1 cellular context compared by ENCODE assay signal in the genomic region with DNA sequence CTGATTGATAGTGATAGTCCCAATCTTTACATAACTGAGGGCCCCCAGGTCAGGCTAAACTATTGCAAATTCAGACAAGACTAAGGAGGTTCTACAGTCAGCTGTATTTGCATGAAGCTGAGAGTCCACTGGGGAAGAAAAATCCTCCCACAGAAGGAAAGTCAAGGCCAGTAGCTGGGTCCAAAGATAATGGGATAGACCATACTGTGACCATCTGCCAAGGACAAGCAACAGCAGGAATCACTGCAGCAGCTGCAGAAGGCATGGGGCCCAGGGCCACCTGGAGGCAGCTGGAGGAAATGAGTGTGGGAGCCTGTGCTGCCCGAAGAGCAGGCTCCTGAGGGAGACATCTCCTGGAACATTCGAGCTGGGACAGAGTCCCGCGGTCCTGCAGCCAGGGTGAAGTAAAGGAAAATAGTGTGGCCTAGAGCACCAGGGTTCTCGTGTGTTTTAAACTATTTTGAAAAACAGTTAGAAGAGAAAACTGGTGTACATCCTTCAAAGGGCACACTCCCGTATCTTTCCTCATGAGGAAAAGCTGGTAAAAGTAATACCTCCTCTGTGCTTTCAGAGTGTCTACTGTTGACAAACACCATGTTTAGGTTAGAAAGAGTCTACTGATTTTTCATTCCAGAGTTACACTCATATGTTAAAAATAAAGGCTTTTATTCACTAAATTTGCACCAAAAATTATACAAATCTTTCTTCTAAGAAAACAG.
A peak's percentile ranks its signal among the peaks of the same experiment; 100 is the strongest.
TF ChIP-seq lines count a peak whose summit lies in the region.

No MANE protein-coding gene starts in this region.

TF ChIP-seq in HepG2, 621 proteins besides CTCF, POLR2A, EP300 and RAD21 (continued from another document and continues in another):
- no peak for TF ChIP-seq ZNF776 (CRISPR knock-in tag; IDR thresholded peaks at IDR 0.05)
- no peak for TF ChIP-seq TEF (CRISPR knock-in tag; IDR thresholded peaks at IDR 0.05)
- TF ChIP-seq FIP1L1 (IDR thresholded peaks at IDR 0.05; ENCODE audit: borderline replicate concordance, insufficient read depth, low read depth, low read length): no peak
- no peak for TF ChIP-seq BRCA1 (CRISPR knock-in tag; IDR thresholded peaks at IDR 0.05)
- TF ChIP-seq, protein P1, sequence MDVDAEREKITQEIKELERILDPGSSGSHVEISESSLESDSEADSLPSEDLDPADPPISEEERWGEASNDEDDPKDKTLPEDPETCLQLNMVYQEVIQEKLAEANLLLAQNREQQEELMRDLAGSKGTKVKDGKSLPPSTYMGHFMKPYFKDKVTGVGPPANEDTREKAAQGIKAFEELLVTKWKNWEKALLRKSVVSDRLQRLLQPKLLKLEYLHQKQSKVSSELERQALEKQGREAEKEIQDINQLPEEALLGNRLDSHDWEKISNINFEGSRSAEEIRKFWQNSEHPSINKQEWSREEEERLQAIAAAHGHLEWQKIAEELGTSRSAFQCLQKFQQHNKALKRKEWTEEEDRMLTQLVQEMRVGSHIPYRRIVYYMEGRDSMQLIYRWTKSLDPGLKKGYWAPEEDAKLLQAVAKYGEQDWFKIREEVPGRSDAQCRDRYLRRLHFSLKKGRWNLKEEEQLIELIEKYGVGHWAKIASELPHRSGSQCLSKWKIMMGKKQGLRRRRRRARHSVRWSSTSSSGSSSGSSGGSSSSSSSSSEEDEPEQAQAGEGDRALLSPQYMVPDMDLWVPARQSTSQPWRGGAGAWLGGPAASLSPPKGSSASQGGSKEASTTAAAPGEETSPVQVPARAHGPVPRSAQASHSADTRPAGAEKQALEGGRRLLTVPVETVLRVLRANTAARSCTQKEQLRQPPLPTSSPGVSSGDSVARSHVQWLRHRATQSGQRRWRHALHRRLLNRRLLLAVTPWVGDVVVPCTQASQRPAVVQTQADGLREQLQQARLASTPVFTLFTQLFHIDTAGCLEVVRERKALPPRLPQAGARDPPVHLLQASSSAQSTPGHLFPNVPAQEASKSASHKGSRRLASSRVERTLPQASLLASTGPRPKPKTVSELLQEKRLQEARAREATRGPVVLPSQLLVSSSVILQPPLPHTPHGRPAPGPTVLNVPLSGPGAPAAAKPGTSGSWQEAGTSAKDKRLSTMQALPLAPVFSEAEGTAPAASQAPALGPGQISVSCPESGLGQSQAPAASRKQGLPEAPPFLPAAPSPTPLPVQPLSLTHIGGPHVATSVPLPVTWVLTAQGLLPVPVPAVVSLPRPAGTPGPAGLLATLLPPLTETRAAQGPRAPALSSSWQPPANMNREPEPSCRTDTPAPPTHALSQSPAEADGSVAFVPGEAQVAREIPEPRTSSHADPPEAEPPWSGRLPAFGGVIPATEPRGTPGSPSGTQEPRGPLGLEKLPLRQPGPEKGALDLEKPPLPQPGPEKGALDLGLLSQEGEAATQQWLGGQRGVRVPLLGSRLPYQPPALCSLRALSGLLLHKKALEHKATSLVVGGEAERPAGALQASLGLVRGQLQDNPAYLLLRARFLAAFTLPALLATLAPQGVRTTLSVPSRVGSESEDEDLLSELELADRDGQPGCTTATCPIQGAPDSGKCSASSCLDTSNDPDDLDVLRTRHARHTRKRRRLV (CRISPR knock-in tag; IDR thresholded peaks at IDR 0.05): no peak
- no peak for TF ChIP-seq ZBTB43 (CRISPR knock-in tag; conservative IDR thresholded peaks at IDR 0.05)
- TF ChIP-seq ZBTB3 (CRISPR knock-in tag; IDR thresholded peaks at IDR 0.05; ENCODE audit: borderline replicate concordance, low read depth): no peak
- no peak for TF ChIP-seq SKI (IDR thresholded peaks at IDR 0.05; ENCODE audit: partially characterized antibody)
- peak; percentile 91; the same call in 1 of the 2 replicates for TF ChIP-seq ZNF292 (CRISPR knock-in tag; IDR thresholded peaks at IDR 0.05; ENCODE audit: borderline replicate concordance, low read depth)
- TF ChIP-seq FOXC1 (CRISPR knock-in tag; IDR thresholded peaks at IDR 0.05; ENCODE audit: borderline replicate concordance): peak; percentile 79; the same call in 1 of the 2 replicates
- peak; percentile 98 for TF ChIP-seq SALL1 (CRISPR knock-in tag; IDR thresholded peaks at IDR 0.05)
- TF ChIP-seq NFKBIZ (CRISPR knock-in tag; IDR thresholded peaks at IDR 0.05): 0 out of 2 replicates have a peak, but pooled peaks have one; percentile 66
- peak in 1 of 2 experiments; percentile 67; a peak in 1 of 4 replicates for TF ChIP-seq KLF16 (CRISPR knock-in tag; IDR thresholded peaks at IDR 0.05)
- TF ChIP-seq PCBP2 (optimal IDR thresholded peaks at IDR 0.05; ENCODE audit: low read depth, low read length, poor library complexity, severe bottlenecking): no peak
- no peak for TF ChIP-seq SNAPC2 (CRISPR knock-in tag; IDR thresholded peaks at IDR 0.05)
- peak; percentile 71; the same call in 1 of the 2 replicates for TF ChIP-seq ZNF619 (CRISPR knock-in tag; IDR thresholded peaks at IDR 0.05)
- TF ChIP-seq ZFP91 (CRISPR knock-in tag; IDR thresholded peaks at IDR 0.05; ENCODE audit: borderline replicate concordance): peak; percentile 71; the same call in 1 of the 2 replicates
- TF ChIP-seq RFXANK (CRISPR knock-in tag; IDR thresholded peaks at IDR 0.05): no peak
- no peak for TF ChIP-seq MAFG (CRISPR knock-in tag; IDR thresholded peaks at IDR 0.05)
- peak; percentile 56; the same call in 1 of the 2 replicates for TF ChIP-seq ZNF710 (CRISPR knock-in tag; IDR thresholded peaks at IDR 0.05; ENCODE audit: borderline replicate concordance)
- no peak for TF ChIP-seq MTA3 (CRISPR knock-in tag; IDR thresholded peaks at IDR 0.05)
- no peak; the same call in 1 of the 2 replicates for TF ChIP-seq ZNF431 (CRISPR knock-in tag; IDR thresholded peaks at IDR 0.05; ENCODE audit: borderline replicate concordance, low read depth)
- no peak for TF ChIP-seq ZFP37 (CRISPR knock-in tag; IDR thresholded peaks at IDR 0.05; ENCODE audit: borderline replicate concordance)
- no peak for TF ChIP-seq HES4 (CRISPR knock-in tag; IDR thresholded peaks at IDR 0.05; ENCODE audit: borderline replicate concordance)
- TF ChIP-seq CCDC6 (CRISPR knock-in tag; IDR thresholded peaks at IDR 0.05): peak; percentile 64; the same call in 1 of the 2 replicates
- peak; percentile 53; the same call in 1 of the 2 replicates for TF ChIP-seq ZNF12 (CRISPR knock-in tag; IDR thresholded peaks at IDR 0.05)
- TF ChIP-seq CEBPG (CRISPR knock-in tag; IDR thresholded peaks at IDR 0.05): peak; percentile 51; the same call in 1 of the 2 replicates
- TF ChIP-seq ZNF660 (CRISPR knock-in tag; IDR thresholded peaks at IDR 0.05; ENCODE audit: borderline replicate concordance, low read depth): no peak
- no peak for TF ChIP-seq ZC3H4 (CRISPR knock-in tag; IDR thresholded peaks at IDR 0.05; ENCODE audit: borderline replicate concordance)
- TF ChIP-seq SMAD3 (CRISPR knock-in tag; IDR thresholded peaks at IDR 0.05): peak; percentile 83; the same call in 1 of the 2 replicates
- peak; percentile 64; the same call in 1 of the 2 replicates for TF ChIP-seq ZSCAN22 (CRISPR knock-in tag; IDR thresholded peaks at IDR 0.05)
- TF ChIP-seq EED (CRISPR knock-in tag; IDR thresholded peaks at IDR 0.05): no peak
- TF ChIP-seq FOSL1 (CRISPR knock-in tag; IDR thresholded peaks at IDR 0.05; ENCODE audit: borderline replicate concordance): no peak
- TF ChIP-seq SP5 (CRISPR knock-in tag; IDR thresholded peaks at IDR 0.05; ENCODE audit: borderline replicate concordance, low read depth): peak; percentile 22; the same call in 1 of the 2 replicates
- peak; percentile 13; the same call in 1 of the 2 replicates for TF ChIP-seq ZNF652 (CRISPR knock-in tag; IDR thresholded peaks at IDR 0.05; ENCODE audit: borderline replicate concordance, low read depth)
- TF ChIP-seq ZNF761 (CRISPR knock-in tag; conservative IDR thresholded peaks at IDR 0.05): no peak
- no peak for TF ChIP-seq GPN1 (CRISPR knock-in tag; IDR thresholded peaks at IDR 0.05; ENCODE audit: borderline replicate concordance)
- TF ChIP-seq KDM1A (CRISPR knock-in tag; IDR thresholded peaks at IDR 0.05): no peak
- TF ChIP-seq ZNF83 (CRISPR knock-in tag; IDR thresholded peaks at IDR 0.05; ENCODE audit: borderline replicate concordance): no peak
- no peak for TF ChIP-seq REL (CRISPR knock-in tag; conservative IDR thresholded peaks at IDR 0.05)
- TF ChIP-seq ZNF557 (CRISPR knock-in tag; IDR thresholded peaks at IDR 0.05): no peak
- 0 out of 2 replicates have a peak, but pooled peaks have one; percentile 59 for TF ChIP-seq MXD3 (CRISPR knock-in tag; IDR thresholded peaks at IDR 0.05)
- 0 out of 2 replicates have a peak, but pooled peaks have one; percentile 13 for TF ChIP-seq ZNF263 (CRISPR knock-in tag; IDR thresholded peaks at IDR 0.05)
- TF ChIP-seq ZNF800 (CRISPR knock-in tag; IDR thresholded peaks at IDR 0.05): no peak
- TF ChIP-seq, protein P2, sequence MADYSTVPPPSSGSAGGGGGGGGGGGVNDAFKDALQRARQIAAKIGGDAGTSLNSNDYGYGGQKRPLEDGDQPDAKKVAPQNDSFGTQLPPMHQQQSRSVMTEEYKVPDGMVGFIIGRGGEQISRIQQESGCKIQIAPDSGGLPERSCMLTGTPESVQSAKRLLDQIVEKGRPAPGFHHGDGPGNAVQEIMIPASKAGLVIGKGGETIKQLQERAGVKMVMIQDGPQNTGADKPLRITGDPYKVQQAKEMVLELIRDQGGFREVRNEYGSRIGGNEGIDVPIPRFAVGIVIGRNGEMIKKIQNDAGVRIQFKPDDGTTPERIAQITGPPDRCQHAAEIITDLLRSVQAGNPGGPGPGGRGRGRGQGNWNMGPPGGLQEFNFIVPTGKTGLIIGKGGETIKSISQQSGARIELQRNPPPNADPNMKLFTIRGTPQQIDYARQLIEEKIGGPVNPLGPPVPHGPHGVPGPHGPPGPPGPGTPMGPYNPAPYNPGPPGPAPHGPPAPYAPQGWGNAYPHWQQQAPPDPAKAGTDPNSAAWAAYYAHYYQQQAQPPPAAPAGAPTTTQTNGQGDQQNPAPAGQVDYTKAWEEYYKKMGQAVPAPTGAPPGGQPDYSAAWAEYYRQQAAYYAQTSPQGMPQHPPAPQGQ (CRISPR knock-in tag; IDR thresholded peaks at IDR 0.05; ENCODE audit: borderline replicate concordance): no peak
- peak; percentile 75; the same call in 1 of the 2 replicates for TF ChIP-seq FOXO1 (CRISPR knock-in tag; IDR thresholded peaks at IDR 0.05)
- no peak for TF ChIP-seq ZNF260 (CRISPR knock-in tag; IDR thresholded peaks at IDR 0.05; ENCODE audit: borderline replicate concordance, low read depth)
- no peak for TF ChIP-seq HOXA9 (CRISPR knock-in tag; IDR thresholded peaks at IDR 0.05; ENCODE audit: borderline replicate concordance)
- no peak for TF ChIP-seq NFATC3 (CRISPR knock-in tag; IDR thresholded peaks at IDR 0.05)
